ENCODE assay signal across 2 cellular contexts in the genomic region with DNA sequence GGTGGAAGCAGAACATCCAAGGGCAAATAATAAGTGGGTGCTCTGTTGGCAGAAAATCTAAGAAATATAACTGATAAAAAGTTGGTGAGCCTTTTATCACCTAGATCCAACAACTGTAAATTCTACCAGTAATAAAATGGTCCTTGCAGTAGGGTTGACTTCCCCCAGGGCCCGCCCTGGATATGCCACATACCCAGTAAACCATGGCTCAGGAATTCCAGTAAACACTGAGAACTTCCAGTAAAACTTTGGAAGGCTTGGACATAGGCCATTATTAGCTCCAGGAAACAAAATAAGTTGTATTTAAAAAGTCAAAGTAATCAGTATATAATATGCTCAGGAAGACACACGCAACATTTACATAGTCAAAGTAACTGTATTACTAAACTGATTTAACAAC.
TF ChIP-seq lines count a peak whose summit lies in the region.

No MANE protein-coding gene starts in this region.

TF ChIP-seq in IMR-90, 13 proteins besides CTCF, POLR2A, EP300 and RAD21:
- TF ChIP-seq, protein P1, sequence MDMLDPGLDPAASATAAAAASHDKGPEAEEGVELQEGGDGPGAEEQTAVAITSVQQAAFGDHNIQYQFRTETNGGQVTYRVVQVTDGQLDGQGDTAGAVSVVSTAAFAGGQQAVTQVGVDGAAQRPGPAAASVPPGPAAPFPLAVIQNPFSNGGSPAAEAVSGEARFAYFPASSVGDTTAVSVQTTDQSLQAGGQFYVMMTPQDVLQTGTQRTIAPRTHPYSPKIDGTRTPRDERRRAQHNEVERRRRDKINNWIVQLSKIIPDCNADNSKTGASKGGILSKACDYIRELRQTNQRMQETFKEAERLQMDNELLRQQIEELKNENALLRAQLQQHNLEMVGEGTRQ (IDR thresholded peaks at IDR 0.05; ENCODE audit: low read depth, low read length), result no peak
- TF ChIP-seq, protein P2, sequence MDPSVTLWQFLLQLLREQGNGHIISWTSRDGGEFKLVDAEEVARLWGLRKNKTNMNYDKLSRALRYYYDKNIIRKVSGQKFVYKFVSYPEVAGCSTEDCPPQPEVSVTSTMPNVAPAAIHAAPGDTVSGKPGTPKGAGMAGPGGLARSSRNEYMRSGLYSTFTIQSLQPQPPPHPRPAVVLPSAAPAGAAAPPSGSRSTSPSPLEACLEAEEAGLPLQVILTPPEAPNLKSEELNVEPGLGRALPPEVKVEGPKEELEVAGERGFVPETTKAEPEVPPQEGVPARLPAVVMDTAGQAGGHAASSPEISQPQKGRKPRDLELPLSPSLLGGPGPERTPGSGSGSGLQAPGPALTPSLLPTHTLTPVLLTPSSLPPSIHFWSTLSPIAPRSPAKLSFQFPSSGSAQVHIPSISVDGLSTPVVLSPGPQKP (IDR thresholded peaks at IDR 0.05; ENCODE audit: borderline replicate concordance, low read depth, low read length), result no peak
- TF ChIP-seq RFX5 (IDR thresholded peaks at IDR 0.05; ENCODE audit: low read depth, low read length) (no peak), BHLHE40 (IDR thresholded peaks at IDR 0.05; ENCODE audit: low read depth, low read length) (no peak), RCOR1 (IDR thresholded peaks at IDR 0.05; ENCODE audit: insufficient replicate concordance, low read length) (no peak), MAFK (IDR thresholded peaks at IDR 0.05; ENCODE audit: low read depth, low read length) (no peak)

TF ChIP-seq in SK-N-SH treated with all-trans-retinoic acid at 6 μM for 48 hours, 23 proteins besides CTCF, POLR2A, EP300 and RAD21 (continued from another document):
- TF ChIP-seq, protein P3, sequence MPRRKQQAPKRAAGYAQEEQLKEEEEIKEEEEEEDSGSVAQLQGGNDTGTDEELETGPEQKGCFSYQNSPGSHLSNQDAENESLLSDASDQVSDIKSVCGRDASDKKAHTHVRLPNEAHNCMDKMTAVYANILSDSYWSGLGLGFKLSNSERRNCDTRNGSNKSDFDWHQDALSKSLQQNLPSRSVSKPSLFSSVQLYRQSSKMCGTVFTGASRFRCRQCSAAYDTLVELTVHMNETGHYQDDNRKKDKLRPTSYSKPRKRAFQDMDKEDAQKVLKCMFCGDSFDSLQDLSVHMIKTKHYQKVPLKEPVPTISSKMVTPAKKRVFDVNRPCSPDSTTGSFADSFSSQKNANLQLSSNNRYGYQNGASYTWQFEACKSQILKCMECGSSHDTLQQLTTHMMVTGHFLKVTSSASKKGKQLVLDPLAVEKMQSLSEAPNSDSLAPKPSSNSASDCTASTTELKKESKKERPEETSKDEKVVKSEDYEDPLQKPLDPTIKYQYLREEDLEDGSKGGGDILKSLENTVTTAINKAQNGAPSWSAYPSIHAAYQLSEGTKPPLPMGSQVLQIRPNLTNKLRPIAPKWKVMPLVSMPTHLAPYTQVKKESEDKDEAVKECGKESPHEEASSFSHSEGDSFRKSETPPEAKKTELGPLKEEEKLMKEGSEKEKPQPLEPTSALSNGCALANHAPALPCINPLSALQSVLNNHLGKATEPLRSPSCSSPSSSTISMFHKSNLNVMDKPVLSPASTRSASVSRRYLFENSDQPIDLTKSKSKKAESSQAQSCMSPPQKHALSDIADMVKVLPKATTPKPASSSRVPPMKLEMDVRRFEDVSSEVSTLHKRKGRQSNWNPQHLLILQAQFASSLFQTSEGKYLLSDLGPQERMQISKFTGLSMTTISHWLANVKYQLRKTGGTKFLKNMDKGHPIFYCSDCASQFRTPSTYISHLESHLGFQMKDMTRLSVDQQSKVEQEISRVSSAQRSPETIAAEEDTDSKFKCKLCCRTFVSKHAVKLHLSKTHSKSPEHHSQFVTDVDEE (CRISPR knock-in tag; IDR thresholded peaks at IDR 0.05), result no peak
- TF ChIP-seq, protein P4, sequence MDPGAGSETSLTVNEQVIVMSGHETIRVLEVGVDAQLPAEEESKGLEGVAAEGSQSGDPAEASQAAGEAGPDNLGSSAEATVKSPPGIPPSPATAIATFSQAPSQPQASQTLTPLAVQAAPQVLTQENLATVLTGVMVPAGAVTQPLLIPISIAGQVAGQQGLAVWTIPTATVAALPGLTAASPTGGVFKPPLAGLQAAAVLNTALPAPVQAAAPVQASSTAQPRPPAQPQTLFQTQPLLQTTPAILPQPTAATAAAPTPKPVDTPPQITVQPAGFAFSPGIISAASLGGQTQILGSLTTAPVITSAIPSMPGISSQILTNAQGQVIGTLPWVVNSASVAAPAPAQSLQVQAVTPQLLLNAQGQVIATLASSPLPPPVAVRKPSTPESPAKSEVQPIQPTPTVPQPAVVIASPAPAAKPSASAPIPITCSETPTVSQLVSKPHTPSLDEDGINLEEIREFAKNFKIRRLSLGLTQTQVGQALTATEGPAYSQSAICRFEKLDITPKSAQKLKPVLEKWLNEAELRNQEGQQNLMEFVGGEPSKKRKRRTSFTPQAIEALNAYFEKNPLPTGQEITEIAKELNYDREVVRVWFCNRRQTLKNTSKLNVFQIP (CRISPR knock-in tag; IDR thresholded peaks at IDR 0.05; ENCODE audit: borderline replicate concordance, low read depth), result no peak
- TF ChIP-seq TCF4 (CRISPR knock-in tag; IDR thresholded peaks at IDR 0.05; ENCODE audit: borderline replicate concordance) (no peak), ZNF565 (CRISPR knock-in tag; conservative IDR thresholded peaks at IDR 0.05; ENCODE audit: low read depth) (no peak), ZFP3 (CRISPR knock-in tag; IDR thresholded peaks at IDR 0.05) (no peak), ESRRG (CRISPR knock-in tag; IDR thresholded peaks at IDR 0.05) (no peak), SNAI2 (CRISPR knock-in tag; IDR thresholded peaks at IDR 0.05) (no peak), ISL1 (CRISPR knock-in tag; IDR thresholded peaks at IDR 0.05) (no peak), OSR1 (CRISPR knock-in tag; IDR thresholded peaks at IDR 0.05) (no peak), BACH2 (CRISPR knock-in tag; IDR thresholded peaks at IDR 0.05; ENCODE audit: borderline replicate concordance) (no peak), PPARA (CRISPR knock-in tag; IDR thresholded peaks at IDR 0.05; ENCODE audit: borderline replicate concordance) (no peak), ARNTL (CRISPR knock-in tag; IDR thresholded peaks at IDR 0.05; ENCODE audit: borderline replicate concordance, low read depth) (no peak)
- TF ChIP-seq, protein P5, sequence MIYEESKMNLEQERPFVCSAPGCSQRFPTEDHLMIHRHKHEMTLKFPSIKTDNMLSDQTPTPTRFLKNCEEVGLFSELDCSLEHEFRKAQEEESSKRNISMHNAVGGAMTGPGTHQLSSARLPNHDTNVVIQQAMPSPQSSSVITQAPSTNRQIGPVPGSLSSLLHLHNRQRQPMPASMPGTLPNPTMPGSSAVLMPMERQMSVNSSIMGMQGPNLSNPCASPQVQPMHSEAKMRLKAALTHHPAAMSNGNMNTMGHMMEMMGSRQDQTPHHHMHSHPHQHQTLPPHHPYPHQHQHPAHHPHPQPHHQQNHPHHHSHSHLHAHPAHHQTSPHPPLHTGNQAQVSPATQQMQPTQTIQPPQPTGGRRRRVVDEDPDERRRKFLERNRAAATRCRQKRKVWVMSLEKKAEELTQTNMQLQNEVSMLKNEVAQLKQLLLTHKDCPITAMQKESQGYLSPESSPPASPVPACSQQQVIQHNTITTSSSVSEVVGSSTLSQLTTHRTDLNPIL (CRISPR knock-in tag; IDR thresholded peaks at IDR 0.05; ENCODE audit: low read depth), result no peak
- TF ChIP-seq, protein P6, sequence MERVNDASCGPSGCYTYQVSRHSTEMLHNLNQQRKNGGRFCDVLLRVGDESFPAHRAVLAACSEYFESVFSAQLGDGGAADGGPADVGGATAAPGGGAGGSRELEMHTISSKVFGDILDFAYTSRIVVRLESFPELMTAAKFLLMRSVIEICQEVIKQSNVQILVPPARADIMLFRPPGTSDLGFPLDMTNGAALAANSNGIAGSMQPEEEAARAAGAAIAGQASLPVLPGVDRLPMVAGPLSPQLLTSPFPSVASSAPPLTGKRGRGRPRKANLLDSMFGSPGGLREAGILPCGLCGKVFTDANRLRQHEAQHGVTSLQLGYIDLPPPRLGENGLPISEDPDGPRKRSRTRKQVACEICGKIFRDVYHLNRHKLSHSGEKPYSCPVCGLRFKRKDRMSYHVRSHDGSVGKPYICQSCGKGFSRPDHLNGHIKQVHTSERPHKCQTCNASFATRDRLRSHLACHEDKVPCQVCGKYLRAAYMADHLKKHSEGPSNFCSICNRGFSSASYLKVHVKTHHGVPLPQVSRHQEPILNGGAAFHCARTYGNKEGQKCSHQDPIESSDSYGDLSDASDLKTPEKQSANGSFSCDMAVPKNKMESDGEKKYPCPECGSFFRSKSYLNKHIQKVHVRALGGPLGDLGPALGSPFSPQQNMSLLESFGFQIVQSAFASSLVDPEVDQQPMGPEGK (CRISPR knock-in tag; IDR thresholded peaks at IDR 0.05; ENCODE audit: borderline replicate concordance), result no peak
